ENCODE assay signal across 1 cellular context in the genomic region with DNA sequence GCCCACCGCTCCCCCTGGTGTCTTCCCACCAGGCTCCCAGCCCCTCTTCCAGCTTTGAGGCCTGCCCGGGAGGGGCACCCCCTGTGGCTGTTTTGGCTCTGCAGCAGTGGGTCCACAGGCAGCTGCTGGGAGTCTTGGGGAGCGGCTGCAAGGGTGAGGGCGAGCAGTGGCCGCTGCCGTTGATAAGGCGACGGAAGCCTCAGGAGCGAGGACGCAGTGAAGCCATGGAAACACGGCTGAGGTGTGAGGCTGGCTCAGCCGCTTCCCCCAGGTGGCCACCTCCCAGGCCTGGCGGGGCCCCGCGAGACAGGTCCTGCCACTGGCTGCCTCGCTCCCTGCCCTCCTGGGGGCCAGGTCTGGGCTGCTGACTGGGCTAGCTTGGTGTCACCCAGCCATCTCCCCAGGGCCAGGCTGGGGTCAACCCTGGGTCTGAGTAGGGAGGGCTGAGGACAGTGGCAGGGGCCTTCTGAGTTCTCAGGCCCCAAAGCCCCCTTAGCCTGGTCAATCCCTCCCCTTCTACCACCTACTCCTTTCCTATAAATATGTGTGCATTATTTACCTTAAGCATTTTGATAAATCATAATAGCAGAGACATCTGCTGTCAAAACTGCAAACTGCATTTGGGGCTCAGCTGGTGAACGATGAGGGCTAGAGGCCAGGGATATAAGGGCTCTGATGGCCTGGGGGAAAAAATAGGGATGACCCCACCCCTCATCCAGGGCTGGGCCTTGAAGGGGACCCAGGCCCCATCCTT.
TF ChIP-seq lines count a peak whose summit lies in the region.

No MANE protein-coding gene starts in this region.

TF ChIP-seq in HepG2, 621 proteins besides CTCF, POLR2A, EP300 and RAD21 (continued from another document):
- TF ChIP-seq, protein P1, sequence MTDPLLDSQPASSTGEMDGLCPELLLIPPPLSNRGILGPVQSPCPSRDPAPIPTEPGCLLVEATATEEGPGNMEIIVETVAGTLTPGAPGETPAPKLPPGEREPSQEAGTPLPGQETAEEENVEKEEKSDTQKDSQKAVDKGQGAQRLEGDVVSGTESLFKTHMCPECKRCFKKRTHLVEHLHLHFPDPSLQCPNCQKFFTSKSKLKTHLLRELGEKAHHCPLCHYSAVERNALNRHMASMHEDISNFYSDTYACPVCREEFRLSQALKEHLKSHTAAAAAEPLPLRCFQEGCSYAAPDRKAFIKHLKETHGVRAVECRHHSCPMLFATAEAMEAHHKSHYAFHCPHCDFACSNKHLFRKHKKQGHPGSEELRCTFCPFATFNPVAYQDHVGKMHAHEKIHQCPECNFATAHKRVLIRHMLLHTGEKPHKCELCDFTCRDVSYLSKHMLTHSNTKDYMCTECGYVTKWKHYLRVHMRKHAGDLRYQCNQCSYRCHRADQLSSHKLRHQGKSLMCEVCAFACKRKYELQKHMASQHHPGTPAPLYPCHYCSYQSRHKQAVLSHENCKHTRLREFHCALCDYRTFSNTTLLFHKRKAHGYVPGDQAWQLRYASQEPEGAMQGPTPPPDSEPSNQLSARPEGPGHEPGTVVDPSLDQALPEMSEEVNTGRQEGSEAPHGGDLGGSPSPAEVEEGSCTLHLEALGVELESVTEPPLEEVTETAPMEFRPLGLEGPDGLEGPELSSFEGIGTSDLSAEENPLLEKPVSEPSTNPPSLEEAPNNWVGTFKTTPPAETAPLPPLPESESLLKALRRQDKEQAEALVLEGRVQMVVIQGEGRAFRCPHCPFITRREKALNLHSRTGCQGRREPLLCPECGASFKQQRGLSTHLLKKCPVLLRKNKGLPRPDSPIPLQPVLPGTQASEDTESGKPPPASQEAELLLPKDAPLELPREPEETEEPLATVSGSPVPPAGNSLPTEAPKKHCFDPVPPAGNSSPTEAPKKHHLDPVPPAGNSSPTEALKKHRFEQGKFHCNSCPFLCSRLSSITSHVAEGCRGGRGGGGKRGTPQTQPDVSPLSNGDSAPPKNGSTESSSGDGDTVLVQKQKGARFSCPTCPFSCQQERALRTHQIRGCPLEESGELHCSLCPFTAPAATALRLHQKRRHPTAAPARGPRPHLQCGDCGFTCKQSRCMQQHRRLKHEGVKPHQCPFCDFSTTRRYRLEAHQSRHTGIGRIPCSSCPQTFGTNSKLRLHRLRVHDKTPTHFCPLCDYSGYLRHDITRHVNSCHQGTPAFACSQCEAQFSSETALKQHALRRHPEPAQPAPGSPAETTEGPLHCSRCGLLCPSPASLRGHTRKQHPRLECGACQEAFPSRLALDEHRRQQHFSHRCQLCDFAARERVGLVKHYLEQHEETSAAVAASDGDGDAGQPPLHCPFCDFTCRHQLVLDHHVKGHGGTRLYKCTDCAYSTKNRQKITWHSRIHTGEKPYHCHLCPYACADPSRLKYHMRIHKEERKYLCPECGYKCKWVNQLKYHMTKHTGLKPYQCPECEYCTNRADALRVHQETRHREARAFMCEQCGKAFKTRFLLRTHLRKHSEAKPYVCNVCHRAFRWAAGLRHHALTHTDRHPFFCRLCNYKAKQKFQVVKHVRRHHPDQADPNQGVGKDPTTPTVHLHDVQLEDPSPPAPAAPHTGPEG (CRISPR knock-in tag; IDR thresholded peaks at IDR 0.05) = no peak
- TF ChIP-seq RBM22 (optimal IDR thresholded peaks at IDR 0.05; ENCODE audit: low read length) = peak; percentile 65
- 0 out of 2 replicates have a peak, but pooled peaks have one; percentile 45 for TF ChIP-seq AKAP8 (CRISPR knock-in tag; IDR thresholded peaks at IDR 0.05)
- TF ChIP-seq SPEN (CRISPR knock-in tag; IDR thresholded peaks at IDR 0.05; ENCODE audit: low read depth) = no peak
- TF ChIP-seq RFXANK (CRISPR knock-in tag; IDR thresholded peaks at IDR 0.05) = no peak
- no peak for TF ChIP-seq ZNF256 (CRISPR knock-in tag; conservative IDR thresholded peaks at IDR 0.05)
- TF ChIP-seq, protein P2, sequence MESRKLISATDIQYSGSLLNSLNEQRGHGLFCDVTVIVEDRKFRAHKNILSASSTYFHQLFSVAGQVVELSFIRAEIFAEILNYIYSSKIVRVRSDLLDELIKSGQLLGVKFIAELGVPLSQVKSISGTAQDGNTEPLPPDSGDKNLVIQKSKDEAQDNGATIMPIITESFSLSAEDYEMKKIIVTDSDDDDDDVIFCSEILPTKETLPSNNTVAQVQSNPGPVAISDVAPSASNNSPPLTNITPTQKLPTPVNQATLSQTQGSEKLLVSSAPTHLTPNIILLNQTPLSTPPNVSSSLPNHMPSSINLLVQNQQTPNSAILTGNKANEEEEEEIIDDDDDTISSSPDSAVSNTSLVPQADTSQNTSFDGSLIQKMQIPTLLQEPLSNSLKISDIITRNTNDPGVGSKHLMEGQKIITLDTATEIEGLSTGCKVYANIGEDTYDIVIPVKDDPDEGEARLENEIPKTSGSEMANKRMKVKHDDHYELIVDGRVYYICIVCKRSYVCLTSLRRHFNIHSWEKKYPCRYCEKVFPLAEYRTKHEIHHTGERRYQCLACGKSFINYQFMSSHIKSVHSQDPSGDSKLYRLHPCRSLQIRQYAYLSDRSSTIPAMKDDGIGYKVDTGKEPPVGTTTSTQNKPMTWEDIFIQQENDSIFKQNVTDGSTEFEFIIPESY (CRISPR knock-in tag; IDR thresholded peaks at IDR 0.05) = peak; percentile 37; the same call in 1 of the 2 replicates
- no peak for TF ChIP-seq ZNF17 (CRISPR knock-in tag; IDR thresholded peaks at IDR 0.05)
- no peak for TF ChIP-seq ATRX (CRISPR knock-in tag; IDR thresholded peaks at IDR 0.05; ENCODE audit: borderline replicate concordance)
- TF ChIP-seq SRSF9 (IDR thresholded peaks at IDR 0.05; ENCODE audit: borderline replicate concordance, insufficient read depth, low read depth, low read length, poor library complexity, severe bottlenecking) = no peak
- TF ChIP-seq ZNF552 (CRISPR knock-in tag; IDR thresholded peaks at IDR 0.05; ENCODE audit: borderline replicate concordance) = 0 out of 2 replicates have a peak, but pooled peaks have one; percentile 58
- TF ChIP-seq ZBTB20 (CRISPR knock-in tag; IDR thresholded peaks at IDR 0.05; ENCODE audit: borderline replicate concordance, low read depth) = no peak
- TF ChIP-seq SP4 (CRISPR knock-in tag; IDR thresholded peaks at IDR 0.05) = no peak
- TF ChIP-seq ZNF775 (CRISPR knock-in tag; IDR thresholded peaks at IDR 0.05; ENCODE audit: borderline replicate concordance) = no peak
- TF ChIP-seq ZNF619 (CRISPR knock-in tag; IDR thresholded peaks at IDR 0.05) = no peak
- no peak for TF ChIP-seq NR3C1 (CRISPR knock-in tag; IDR thresholded peaks at IDR 0.05)
- no peak for TF ChIP-seq MYNN (CRISPR knock-in tag; IDR thresholded peaks at IDR 0.05; ENCODE audit: low read depth)
- no peak for TF ChIP-seq ZNF543 (CRISPR knock-in tag; IDR thresholded peaks at IDR 0.05)
- TF ChIP-seq KDM6A (CRISPR knock-in tag; IDR thresholded peaks at IDR 0.05; ENCODE audit: low read depth) = no peak
- peak; percentile 42 for TF ChIP-seq TAF15 (IDR thresholded peaks at IDR 0.05; ENCODE audit: low read depth, low read length, poor library complexity, severe bottlenecking)
- TF ChIP-seq ZNF224 (CRISPR knock-in tag; IDR thresholded peaks at IDR 0.05) = no peak
- TF ChIP-seq TARDBP (CRISPR knock-in tag; IDR thresholded peaks at IDR 0.05) = peak; percentile 33; the same call in 1 of the 2 replicates
- TF ChIP-seq TOPORS (CRISPR knock-in tag; IDR thresholded peaks at IDR 0.05) = no peak
- no peak for TF ChIP-seq ZNF501 (CRISPR knock-in tag; IDR thresholded peaks at IDR 0.05)
- no peak for TF ChIP-seq PPARG (CRISPR knock-in tag; conservative IDR thresholded peaks at IDR 0.05)
- TF ChIP-seq FOXA3 (CRISPR knock-in tag; IDR thresholded peaks at IDR 0.05) = no peak
- TF ChIP-seq, protein P3, sequence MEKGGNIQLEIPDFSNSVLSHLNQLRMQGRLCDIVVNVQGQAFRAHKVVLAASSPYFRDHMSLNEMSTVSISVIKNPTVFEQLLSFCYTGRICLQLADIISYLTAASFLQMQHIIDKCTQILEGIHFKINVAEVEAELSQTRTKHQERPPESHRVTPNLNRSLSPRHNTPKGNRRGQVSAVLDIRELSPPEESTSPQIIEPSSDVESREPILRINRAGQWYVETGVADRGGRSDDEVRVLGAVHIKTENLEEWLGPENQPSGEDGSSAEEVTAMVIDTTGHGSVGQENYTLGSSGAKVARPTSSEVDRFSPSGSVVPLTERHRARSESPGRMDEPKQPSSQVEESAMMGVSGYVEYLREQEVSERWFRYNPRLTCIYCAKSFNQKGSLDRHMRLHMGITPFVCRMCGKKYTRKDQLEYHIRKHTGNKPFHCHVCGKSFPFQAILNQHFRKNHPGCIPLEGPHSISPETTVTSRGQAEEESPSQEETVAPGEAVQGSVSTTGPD (CRISPR knock-in tag; IDR thresholded peaks at IDR 0.05) = no peak
- no peak for TF ChIP-seq HNRNPH1 (optimal IDR thresholded peaks at IDR 0.05; ENCODE audit: low read depth, low read length)
- no peak for TF ChIP-seq ZNF7 (CRISPR knock-in tag; IDR thresholded peaks at IDR 0.05)
- TF ChIP-seq WIZ (CRISPR knock-in tag; IDR thresholded peaks at IDR 0.05) = no peak
- TF ChIP-seq SYNCRIP (IDR thresholded peaks at IDR 0.05; ENCODE audit: insufficient read depth, low read depth, low read length) = no peak
- TF ChIP-seq, protein P4, sequence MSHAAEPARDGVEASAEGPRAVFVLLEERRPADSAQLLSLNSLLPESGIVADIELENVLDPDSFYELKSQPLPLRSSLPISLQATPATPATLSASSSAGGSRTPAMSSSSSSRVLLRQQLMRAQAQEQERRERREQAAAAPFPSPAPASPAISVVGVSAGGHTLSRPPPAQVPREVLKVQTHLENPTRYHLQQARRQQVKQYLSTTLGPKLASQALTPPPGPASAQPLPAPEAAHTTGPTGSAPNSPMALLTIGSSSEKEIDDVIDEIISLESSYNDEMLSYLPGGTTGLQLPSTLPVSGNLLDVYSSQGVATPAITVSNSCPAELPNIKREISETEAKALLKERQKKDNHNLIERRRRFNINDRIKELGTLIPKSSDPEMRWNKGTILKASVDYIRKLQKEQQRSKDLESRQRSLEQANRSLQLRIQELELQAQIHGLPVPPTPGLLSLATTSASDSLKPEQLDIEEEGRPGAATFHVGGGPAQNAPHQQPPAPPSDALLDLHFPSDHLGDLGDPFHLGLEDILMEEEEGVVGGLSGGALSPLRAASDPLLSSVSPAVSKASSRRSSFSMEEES (CRISPR knock-in tag; IDR thresholded peaks at IDR 0.05) = no peak
- no peak for TF ChIP-seq ATF1 (CRISPR knock-in tag; IDR thresholded peaks at IDR 0.05)
- TF ChIP-seq KDM2A (CRISPR knock-in tag; IDR thresholded peaks at IDR 0.05; ENCODE audit: borderline replicate concordance, low read depth) = peak; percentile 70; the same call in 1 of the 2 replicates
- TF ChIP-seq FOXK1 (CRISPR knock-in tag; IDR thresholded peaks at IDR 0.05; ENCODE audit: borderline replicate concordance, low read depth) = no peak
- TF ChIP-seq, protein P5, sequence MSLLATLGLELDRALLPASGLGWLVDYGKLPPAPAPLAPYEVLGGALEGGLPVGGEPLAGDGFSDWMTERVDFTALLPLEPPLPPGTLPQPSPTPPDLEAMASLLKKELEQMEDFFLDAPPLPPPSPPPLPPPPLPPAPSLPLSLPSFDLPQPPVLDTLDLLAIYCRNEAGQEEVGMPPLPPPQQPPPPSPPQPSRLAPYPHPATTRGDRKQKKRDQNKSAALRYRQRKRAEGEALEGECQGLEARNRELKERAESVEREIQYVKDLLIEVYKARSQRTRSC (CRISPR knock-in tag; IDR thresholded peaks at IDR 0.05; ENCODE audit: low read depth) = no peak
- TF ChIP-seq NRL (CRISPR knock-in tag; IDR thresholded peaks at IDR 0.05; ENCODE audit: borderline replicate concordance) = no peak
- peak; percentile 25 for TF ChIP-seq HNRNPLL (IDR thresholded peaks at IDR 0.05; ENCODE audit: low read depth, low read length, poor library complexity, severe bottlenecking)
